16 cellular contexts compared by ENCODE assay signal in the genomic region with DNA sequence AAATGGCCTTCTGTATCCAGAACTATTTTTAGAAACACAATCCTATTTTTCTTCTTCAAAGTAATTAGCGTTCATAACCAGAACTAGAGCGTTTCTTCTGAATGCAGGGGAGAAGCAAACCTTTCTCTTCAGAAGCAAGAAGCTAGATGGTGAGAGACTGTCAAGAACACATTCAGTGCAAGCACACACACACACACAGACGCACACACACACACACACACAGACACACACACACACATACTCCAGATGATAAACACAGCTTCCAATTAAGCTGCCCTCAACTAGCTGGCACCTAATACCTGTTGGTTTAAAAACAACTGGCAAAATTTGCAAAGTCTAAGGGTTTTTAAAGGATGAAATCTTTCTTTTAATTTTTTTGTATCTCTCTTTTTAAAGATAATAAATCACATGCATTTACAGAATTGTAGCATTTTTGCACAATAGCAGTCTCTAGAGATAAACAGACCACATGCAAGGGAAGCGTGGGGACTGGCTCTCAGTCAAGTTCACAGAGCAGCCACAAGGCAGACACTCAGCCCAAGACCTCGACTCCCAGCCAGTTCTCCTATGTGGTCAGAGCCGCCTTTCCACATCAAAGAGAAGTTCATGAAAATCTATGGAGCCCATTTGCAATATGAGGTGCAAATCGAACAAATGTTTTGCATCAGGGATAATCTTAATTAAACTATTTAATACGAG.
DNase-seq lines count a peak whose midpoint lies in the region; ATAC-seq and TF ChIP-seq lines count a peak whose summit lies in the region.
"Had no signal": no experiment of that assay in that cellular context is flagged by ENCODE, and none has a peak within 500 bp of the region (broad histone marks: within the 10 kb centered on the region; RNA-seq: fewer than 3 reads in every experiment).

No MANE protein-coding gene starts in this region.

- H2AFZ ChIP-seq in smooth muscle cell (ENCODE audit: low read depth), result no peak overlapping the region

- no peaks in the 10 kb centered on the region for H3K9me3 ChIP-seq in smooth muscle cell (replicated peaks; ENCODE audit: low read depth)

- H3K36me3 Mint-ChIP-seq in naive thymus-derived CD8-positive, alpha-beta T cell, result peaks cover 0 to 4% (median 2%) of the 10 kb centered on the region in 3 donors

- no peaks in the 10 kb centered on the region for H3K9me3 Mint-ChIP-seq in naive thymus-derived CD8-positive, alpha-beta T cell
- H3K9me3 Mint-ChIP-seq: activated T-helper 2 cell treated with anti-CD3 and anti-CD28 coated beads, Interferon-gamma antibody, Interleukin-2, Interleukin-4, amounts not matched to agents 10 μg/mL and 5 μg/mL and 100 μg/mL, durations not matched to agents 14 hours and 24 hours and 36 hours had no signal

- POLR2A ChIA-PET in GM10248 (lab: Yijun Ruan, JAX), result no interaction called here
- POLR2A ChIA-PET in naive thymus-derived CD8-positive, alpha-beta T cell (lab: Charles Lee), result no interaction called here

- peak overlapping the region; percentile 20 for H3K4me2 ChIP-seq in smooth muscle cell

- intact Hi-C loops in left ventricle myocardium superior (cut with micrococcal nuclease), result no loop called here

- no peaks in the 10 kb centered on the region for H3K4me1 Mint-ChIP-seq in naive thymus-derived CD8-positive, alpha-beta T cell

- H4K20me1 ChIP-seq in smooth muscle cell (ENCODE audit: low read depth), result no peaks in the 10 kb centered on the region

- DNase-seq in GM04503 (ENCODE audit: low read depth) (peak; percentile 38), astrocyte of the hippocampus (ENCODE audit: low read depth, low spot score) (peak; percentile 84), left ventricle myocardium superior (peak; percentile 58), smooth muscle cell (lab: John Stamatoyannopoulos, UW; ENCODE audit: unreplicated experiment) (no peak), GM10248 (ENCODE audit: extremely low spot score) (no peak)
- DNase-seq in stimulated activated CD4-positive, alpha-beta T cell treated with anti-CD3 and anti-CD28 coated beads, Interleukin-2, amount 100 ng/mL, for 24 hours, result no peak
- no peak for DNase-seq in activated CD4-positive, alpha-beta T cell treated with anti-CD3 and anti-CD28 coated beads, Interleukin-2, amount 50 U/mL, for 48 hours
- DNase-seq in naive thymus-derived CD8-positive, alpha-beta T cell, result no peak
- DNase-seq: activated CD4-positive, alpha-beta T cell treated with anti-CD3 and anti-CD28 coated beads for 4 hours; COR-L47; NCI-H1694; occipital lobe; SW 1271 had no signal

- peak; percentile 88 for ATAC-seq in left ventricle myocardium superior
- ATAC-seq in naive thymus-derived CD8-positive, alpha-beta T cell, result no peak
- ATAC-seq: left colon had no signal

- H3K36me3 ChIP-seq in smooth muscle cell (ENCODE audit: low read depth), result no peaks in the 10 kb centered on the region

- H3K27me3 Mint-ChIP-seq in naive thymus-derived CD8-positive, alpha-beta T cell, result no peaks in the 10 kb centered on the region

- 30% methylated on average over 8 of the region's 8 CpGs for WGBS in smooth muscle cell (ENCODE audit: low lambda C conversion rate)

- H3K9ac ChIP-seq in smooth muscle cell (ENCODE audit: low read depth), result no peak overlapping the region

- H3F3A ChIP-seq in smooth muscle cell (ENCODE audit: low read depth), result no peaks in the 10 kb centered on the region

- no peaks in the 10 kb centered on the region for H3K79me2 ChIP-seq in smooth muscle cell (ENCODE audit: low read depth)

- CTCF ChIA-PET in GM10248 (lab: Yijun Ruan, JAX), result interaction anchor here (2.7 kb wide), 1 partner anchor 27 kb away, joined by 6 read pairs; no protein-coding TSS in a partner anchor

- H3K27me3 ChIP-seq in smooth muscle cell (ENCODE audit: low read depth), result no peaks in the 10 kb centered on the region

- no peak overlapping the region for H3K27ac Mint-ChIP-seq in naive thymus-derived CD8-positive, alpha-beta T cell
- H3K27ac Mint-ChIP-seq: activated T-helper 2 cell treated with anti-CD3 and anti-CD28 coated beads, Interferon-gamma antibody, Interleukin-2, Interleukin-4, amounts not matched to agents 10 μg/mL and 5 μg/mL and 100 μg/mL, durations not matched to agents 14 hours and 24 hours and 36 hours had no signal

- H3K4me3 Mint-ChIP-seq in naive thymus-derived CD8-positive, alpha-beta T cell, result no peak overlapping the region

- TF ChIP-seq CTCF in smooth muscle cell (IDR thresholded peaks at IDR 0.05; ENCODE audit: borderline replicate concordance, insufficient read depth, poor library complexity, severe bottlenecking) (no peak), GM10248 (IDR thresholded peaks at IDR 0.05; ENCODE audit: control extremely low read depth, extremely low read depth, low read depth, missing control alignments) (no peak)

- H3K4me3 ChIP-seq in smooth muscle cell, result no peak overlapping the region
- H3K4me3 ChIP-seq: coronary artery had no signal

- peak overlapping the region; percentile 5 for H3K27ac ChIP-seq in smooth muscle cell (ENCODE audit: low read depth)
- H3K27ac ChIP-seq: coronary artery had no signal

- no peaks in the 10 kb centered on the region for H3K4me1 ChIP-seq in smooth muscle cell (ENCODE audit: low read depth)

Comparison
In these comparisons a context has a peak if more than half of its experiments do, and no peak if none do; other contexts are left out.
1. DNase-seq: peak in GM04503 (single experiment), astrocyte of the hippocampus (single experiment) and left ventricle myocardium superior (single experiment); none in smooth muscle cell (single experiment), GM10248 (single experiment), stimulated activated CD4-positive, alpha-beta T cell treated with anti-CD3 and anti-CD28 coated beads, Interleukin-2, amount 100 ng/mL, for 24 hours (0 of 2), activated CD4-positive, alpha-beta T cell treated with anti-CD3 and anti-CD28 coated beads, Interleukin-2, amount 50 U/mL, for 48 hours (0 of 2) and naive thymus-derived CD8-positive, alpha-beta T cell (0 of 10).